In the genomic region with DNA sequence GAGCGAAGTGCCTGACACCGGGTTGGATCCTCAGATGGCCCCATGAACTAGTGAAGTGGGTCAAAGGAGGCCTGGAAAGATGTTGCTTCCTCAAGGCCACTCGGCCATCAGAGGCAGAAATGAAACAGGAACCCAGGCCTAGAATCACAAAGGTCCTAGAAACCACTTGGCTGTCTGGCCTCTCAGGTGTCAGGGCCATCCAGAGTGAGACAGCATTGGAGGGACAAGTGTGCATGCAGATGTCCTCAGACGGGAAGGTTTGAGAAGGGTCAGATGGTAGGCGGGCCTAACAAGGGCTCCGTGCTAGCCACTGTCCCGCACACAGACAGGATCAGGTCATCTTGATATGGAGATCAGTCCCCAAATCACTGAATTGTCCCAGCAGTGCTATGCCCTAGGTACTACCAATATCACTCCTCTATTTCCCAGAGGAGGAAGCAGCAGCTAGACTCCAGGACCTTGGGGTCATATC, we compare ENCODE assay signal across 8 cellular contexts. TPM values are rescaled to one million over a fixed set of nuclear protein-coding genes. Genes with fewer than 3 reads are reported as not detected.
DNase-seq lines count a peak whose midpoint lies in the region; ATAC-seq and TF ChIP-seq lines count a peak whose summit lies in the region.

No MANE protein-coding gene starts in this region.

- no peaks in the 10 kb centered on the region for H3K79me2 ChIP-seq in SU-DHL-6 (ENCODE audit: insufficient read depth, low read length)

- no peak overlapping the region for H2AFZ ChIP-seq in SU-DHL-6 (ENCODE audit: low read depth, low read length, severe bottlenecking)

- H3K36me3 ChIP-seq in SU-DHL-6 (ENCODE audit: low read length) (no peaks in the 10 kb centered on the region), skeletal muscle satellite cell (ENCODE audit: insufficient read depth, low read length) (peaks cover 48% of the 10 kb centered on the region)

- DNase-seq in fibroblast of mammary gland (ENCODE audit: low read depth), result peak; percentile 24
- DNase-seq in NCI-H524 treated with DMSO at 0.1 percent for 48 hours (lab: John Stamatoyannopoulos, UW), result no peak
- no peak for DNase-seq in cerebellar cortex (ENCODE audit: low spot score)

- peak overlapping the region; percentile 40; the same call in 1 of the 2 replicates for H3K27ac ChIP-seq in SU-DHL-6 (ENCODE audit: low read depth, low read length)

- TF ChIP-seq CTCF in SU-DHL-6 (IDR thresholded peaks at IDR 0.05; ENCODE audit: insufficient read depth, low read length, poor library complexity, severe bottlenecking) (no peak), fibroblast of mammary gland (conservative IDR thresholded peaks at IDR 0.05; ENCODE audit: control insufficient read depth, insufficient read depth, low read depth, low read length) (no peak)

- H3K4me3 ChIP-seq in SU-DHL-6 (ENCODE audit: insufficient read depth, low read length, poor library complexity, severe bottlenecking) (no peak overlapping the region), fibroblast of mammary gland (ENCODE audit: control insufficient read depth, low read depth, low read length) (no peak overlapping the region), skeletal muscle satellite cell (ENCODE audit: low read length) (peak overlapping the region; percentile 37)

- no peaks in the 10 kb centered on the region for H3K9me3 ChIP-seq in SU-DHL-6 (ENCODE audit: insufficient read depth, low read length)
- H3K9me3 ChIP-seq in skeletal muscle satellite cell (replicated peaks; ENCODE audit: low read length), result no peaks in the 10 kb centered on the region

- H3K4me1 ChIP-seq in skeletal muscle satellite cell (ENCODE audit: control insufficient read depth, insufficient read depth, low read length), result peaks cover 89% of the 10 kb centered on the region

- ATAC-seq in GM19395 (IDR thresholded peaks at IDR 0.05; ENCODE audit: unreplicated experiment), result no peak
- ATAC-seq in HG03095 (IDR thresholded peaks at IDR 0.05; ENCODE audit: unreplicated experiment), result no peak

- H3K9ac ChIP-seq in SU-DHL-6 (ENCODE audit: low read length), result no peak overlapping the region
- peak overlapping the region; percentile 86 for H3K9ac ChIP-seq in skeletal muscle satellite cell (ENCODE audit: low read depth, low read length)

- H4K20me1 ChIP-seq in SU-DHL-6 (ENCODE audit: low read depth, low read length), result no peaks in the 10 kb centered on the region

- peak; percentile 17 for TF ChIP-seq POLR2A in GM18526 (IDR thresholded peaks at IDR 0.05; ENCODE audit: extremely low read depth, insufficient read length)

- H3K4me2 ChIP-seq in SU-DHL-6 (ENCODE audit: low read depth, low read length, poor library complexity, severe bottlenecking) (no peak overlapping the region), skeletal muscle satellite cell (ENCODE audit: low read length) (peak overlapping the region; percentile 76)

- H3K27me3 ChIP-seq in SU-DHL-6 (ENCODE audit: low read length) (no peaks in the 10 kb centered on the region), skeletal muscle satellite cell (ENCODE audit: control insufficient read depth, insufficient read depth, low read length) (no peaks in the 10 kb centered on the region)

- peaks cover 31% of the 10 kb centered on the region for H3F3A ChIP-seq in SU-DHL-6 (ENCODE audit: insufficient read depth)

- no peaks in the 10 kb centered on the region for H3K9me2 ChIP-seq in SU-DHL-6 (replicated peaks; ENCODE audit: insufficient read depth, low read length)

RNA-seq across cellular contexts. Expression of a gene that starts 14.3 kb away (rescaled TPM):
- total RNA-seq in skeletal muscle satellite cell (2012; rRNA removed), result 5.8 and 6.6 TPM in 2 replicates

RNA-seq across cellular contexts. Expression of a gene that starts 29.5 kb away (rescaled TPM):
- total RNA-seq in skeletal muscle satellite cell (2012; rRNA removed), result 14.4 and 18.8 TPM in 2 replicates

RNA-seq across cellular contexts. Expression of a gene that starts 39.7 kb away (rescaled TPM):
- total RNA-seq in skeletal muscle satellite cell (2012; rRNA removed), result 3.7 and 5.3 TPM in 2 replicates

RNA-seq across cellular contexts. Expression of a gene that starts 52.1 kb away (rescaled TPM):
- total RNA-seq in skeletal muscle satellite cell (2012; rRNA removed), result 3.8 and 5.7 TPM in 2 replicates
